ENCODE assay signal across 14 cellular contexts in the genomic region with DNA sequence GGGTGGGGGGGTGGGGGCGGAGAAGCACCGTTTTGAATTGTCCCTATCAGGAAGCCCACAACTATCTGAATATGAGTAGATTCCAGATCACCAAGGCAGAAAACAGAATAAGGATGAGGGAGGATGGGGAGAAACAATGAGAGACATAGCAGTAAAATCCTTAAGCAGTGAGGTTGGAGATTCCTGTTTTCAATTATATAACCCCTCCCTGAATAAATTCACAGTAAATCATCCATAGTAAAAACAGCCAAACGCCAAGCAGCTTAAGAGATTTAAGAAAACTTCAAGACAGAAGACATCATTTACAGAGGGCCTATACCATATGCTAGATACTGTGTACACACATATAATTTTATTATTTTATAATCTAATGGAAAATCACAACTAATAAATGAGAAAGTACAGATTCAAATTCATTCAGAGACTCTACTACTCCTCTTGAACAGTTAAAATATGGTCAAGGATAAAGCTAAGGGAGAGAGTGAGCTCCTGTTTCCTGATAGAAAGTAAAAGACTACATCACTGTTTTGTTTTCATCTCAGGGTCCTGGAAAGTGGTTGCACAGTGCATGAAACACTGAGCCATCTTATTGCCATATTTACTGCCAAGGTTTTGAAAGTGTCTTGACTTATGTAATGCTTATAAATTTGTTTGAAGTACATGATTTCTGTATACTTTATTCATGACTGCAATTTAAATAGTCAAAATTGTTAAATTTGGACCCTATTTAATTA.
DNase-seq lines count a peak whose midpoint lies in the region; TF ChIP-seq lines count a peak whose summit lies in the region.
"Had no signal": no experiment of that assay in that cellular context is flagged by ENCODE, and none has a peak within 500 bp of the region (broad histone marks: within the 10 kb centered on the region; RNA-seq: fewer than 3 reads in every experiment).

No MANE protein-coding gene starts in this region.

- H3K36me3 ChIP-seq in colonic mucosa, result no peaks in the 10 kb centered on the region
- H3K36me3 ChIP-seq: prostate gland, tibial artery had no signal

- H3K27me3 ChIP-seq in colonic mucosa, result no peaks in the 10 kb centered on the region
- H3K27me3 ChIP-seq: BLaER1, tibial artery had no signal

- H3K4me3 Mint-ChIP-seq in activated naive CD8-positive, alpha-beta T cell treated with anti-CD3 and anti-CD28 coated beads for 36 hours, result no peak overlapping the region
- no peak overlapping the region for H3K4me3 Mint-ChIP-seq in nephron

- peak; percentile 33 for DNase-seq in EH (ENCODE audit: low read depth)
- DNase-seq in NCI-H69 (lab: John Stamatoyannopoulos, UW), result peak; percentile 24
- no peak for DNase-seq in activated naive CD8-positive, alpha-beta T cell treated with anti-CD3 and anti-CD28 coated beads for 36 hours
- no peak for DNase-seq in NCI-H1930 (lab: John Stamatoyannopoulos, UW)
- DNase-seq in colonic mucosa, result no peak
- DNase-seq in HuH-7 (ENCODE audit: low spot score), result no peak
- DNase-seq: NCI-H1694, NCI-H345, T1000, tibial artery had no signal

- TF ChIP-seq CTCF in nephron (IDR thresholded peaks at IDR 0.05; ENCODE audit: unreplicated experiment in 3 of 3) (no peak), colonic mucosa (IDR thresholded peaks at IDR 0.05) (no peak)

- no peaks in the 10 kb centered on the region for H3K9me3 Mint-ChIP-seq in activated naive CD8-positive, alpha-beta T cell treated with anti-CD3 and anti-CD28 coated beads for 36 hours
- H3K9me3 Mint-ChIP-seq in nephron, result no peaks in the 10 kb centered on the region
- H3K9me3 Mint-ChIP-seq: activated naive CD4-positive, alpha-beta T cell treated with anti-CD3 and anti-CD28 coated beads, Interleukin-2, amount 50 U/mL, for 72 hours had no signal

- no peak overlapping the region for H3K9ac ChIP-seq in colonic mucosa (ENCODE audit: low read depth in 2 of 2, low read length in 2 of 2)
- H3K9ac ChIP-seq: BLaER1 had no signal

- H3K27ac ChIP-seq in colonic mucosa, result no peak overlapping the region
- H3K27ac ChIP-seq: BLaER1, prostate gland, tibial artery had no signal

- intact Hi-C loops in colonic mucosa (cut with DNase I), result loop anchor here (10.0 kb wide), 2 partner anchors 309 to 719 kb away; no protein-coding TSS in a partner anchor

- H3K36me3 Mint-ChIP-seq in activated naive CD8-positive, alpha-beta T cell treated with anti-CD3 and anti-CD28 coated beads for 36 hours, result peaks cover 17% of the 10 kb centered on the region
- peaks cover 18% of the 10 kb centered on the region for H3K36me3 Mint-ChIP-seq in nephron (ENCODE audit: low read depth)

- no peaks in the 10 kb centered on the region for H3K27me3 Mint-ChIP-seq in activated naive CD8-positive, alpha-beta T cell treated with anti-CD3 and anti-CD28 coated beads for 36 hours
- H3K27me3 Mint-ChIP-seq in nephron (ENCODE audit: low read depth), result no peaks in the 10 kb centered on the region

- H3K27ac Mint-ChIP-seq in activated naive CD8-positive, alpha-beta T cell treated with anti-CD3 and anti-CD28 coated beads for 36 hours, result peak overlapping the region; percentile 78
- peak overlapping the region; percentile 49 to 62 (median 56) for H3K27ac Mint-ChIP-seq in nephron

- no peak overlapping the region for H3K4me3 ChIP-seq in colonic mucosa
- H3K4me3 ChIP-seq: BLaER1, prostate gland, tibial artery had no signal

- H3K9me3 ChIP-seq in colonic mucosa, result no peaks in the 10 kb centered on the region
- H3K9me3 ChIP-seq: BLaER1, prostate gland, tibial artery had no signal

- H3K4me1 ChIP-seq in colonic mucosa, result no peaks in the 10 kb centered on the region
- H3K4me1 ChIP-seq: prostate gland had no signal

- H3K4me1 Mint-ChIP-seq in activated naive CD8-positive, alpha-beta T cell treated with anti-CD3 and anti-CD28 coated beads for 36 hours, result peaks cover 26% of the 10 kb centered on the region
- peaks cover 38% of the 10 kb centered on the region for H3K4me1 Mint-ChIP-seq in nephron

Comparison
In these comparisons a context has a peak if more than half of its experiments do, and no peak if none do; other contexts are left out.
1. DNase-seq: peak in EH (single experiment) and NCI-H69 (single experiment); none in activated naive CD8-positive, alpha-beta T cell treated with anti-CD3 and anti-CD28 coated beads for 36 hours (single experiment), NCI-H1930 (0 of 2), colonic mucosa (single experiment) and HuH-7 (single experiment).